Comparison of ENCODE assay signal across 11 cellular contexts in genomic region chr2:60260646-60261296, GRCh38.
A peak's percentile ranks its signal among the peaks of the same experiment; 100 is the strongest.
DNase-seq lines count a peak whose midpoint lies in the region; ATAC-seq lines count a peak whose summit lies in the region.
"Had no signal": no experiment of that assay in that cellular context is flagged by ENCODE, and none has a peak within 500 bp of the region (broad histone marks: within the 10 kb centered on the region; RNA-seq: fewer than 3 reads in every experiment).

No MANE protein-coding gene starts in this region.

- no peak overlapping the region for H3K4me3 Mint-ChIP-seq in activated CD4-positive, alpha-beta memory T cell treated with anti-CD3 and anti-CD28 coated beads, Interleukin-2, amount 10 ng/mL, durations not matched to agents 7 days and 5 days

- no peaks in the 10 kb centered on the region for H3K27me3 Mint-ChIP-seq in activated CD4-positive, alpha-beta memory T cell treated with anti-CD3 and anti-CD28 coated beads, Interleukin-2, amount 10 ng/mL, durations not matched to agents 7 days and 5 days

- peak; percentile 21 for DNase-seq in 8988T
- peak; percentile 81 for DNase-seq in HPDE6-E6E7 (ENCODE audit: extremely low spot score)
- DNase-seq in SKM-1 treated with dmso at 0.1 percent for 144 hours (lab: John Stamatoyannopoulos, UW; ENCODE audit: unreplicated experiment), result peak; percentile 36
- peak; percentile 61 for DNase-seq in islet precursor cell
- DNase-seq in GM19240 (ENCODE audit: insufficient read length, low spot score), result no peak
- no peak for DNase-seq in activated T-cell treated with anti-CD3 and anti-CD28 coated beads for 4 hours
- DNase-seq in activated CD4-positive, alpha-beta memory T cell treated with anti-CD3 and anti-CD28 coated beads, Interleukin-2, amount 10 ng/mL, durations not matched to agents 7 days and 5 days, result no peak
- DNase-seq: activated T-cell treated with anti-CD3 and anti-CD28 coated beads, Interleukin-2, amount 50 U/mL, for 48 hours; amygdala; NCI-H2081 treated with DMSO at 0.1 percent for 48 hours had no signal

- no peak for ATAC-seq in GM21825 (IDR thresholded peaks at IDR 0.05; ENCODE audit: unreplicated experiment)

- no peaks in the 10 kb centered on the region for H3K4me1 Mint-ChIP-seq in activated CD4-positive, alpha-beta memory T cell treated with anti-CD3 and anti-CD28 coated beads, Interleukin-2, amount 10 ng/mL, durations not matched to agents 7 days and 5 days

- no peak overlapping the region for H3K27ac Mint-ChIP-seq in activated CD4-positive, alpha-beta memory T cell treated with anti-CD3 and anti-CD28 coated beads, Interleukin-2, amount 10 ng/mL, durations not matched to agents 7 days and 5 days

- CTCF ChIA-PET in activated CD4-positive, alpha-beta memory T cell treated with anti-CD3 and anti-CD28 coated beads, Interleukin-2, amount 10 ng/mL, durations not matched to agents 7 days and 5 days (lab: Charles Lee), result interaction anchor here (0.8 kb wide), 1 partner anchor 321 kb away, joined by 3 read pairs; no protein-coding TSS in a partner anchor

- POLR2A ChIA-PET in activated CD4-positive, alpha-beta memory T cell treated with anti-CD3 and anti-CD28 coated beads, Interleukin-2, amount 10 ng/mL, durations not matched to agents 7 days and 5 days (lab: Charles Lee), result no interaction called here

- peaks cover 8% of the 10 kb centered on the region for H3K9me3 Mint-ChIP-seq in activated CD4-positive, alpha-beta memory T cell treated with anti-CD3 and anti-CD28 coated beads, Interleukin-2, amount 10 ng/mL, durations not matched to agents 7 days and 5 days

- H3K36me3 Mint-ChIP-seq in activated CD4-positive, alpha-beta memory T cell treated with anti-CD3 and anti-CD28 coated beads, Interleukin-2, amount 10 ng/mL, durations not matched to agents 7 days and 5 days (ENCODE audit: low read depth), result no peaks in the 10 kb centered on the region

Comparison
In these comparisons a context has a peak if more than half of its experiments do, and no peak if none do; other contexts are left out.
1. DNase-seq: peak in 8988T (single experiment), HPDE6-E6E7 (single experiment), SKM-1 treated with dmso at 0.1 percent for 144 hours (single experiment) and islet precursor cell (single experiment); none in GM19240 (single experiment), activated T-cell treated with anti-CD3 and anti-CD28 coated beads for 4 hours (single experiment) and activated CD4-positive, alpha-beta memory T cell treated with anti-CD3 and anti-CD28 coated beads, Interleukin-2, amount 10 ng/mL, durations not matched to agents 7 days and 5 days (single experiment).